In genomic region chr18:23684515-23685197, GRCh38 we compare ENCODE assay signal across 1 cellular context.
TF ChIP-seq lines count a peak whose summit lies in the region.

No MANE protein-coding gene starts in this region.

TF ChIP-seq in HEK293, 187 proteins besides CTCF, POLR2A, EP300 and RAD21 (continued from another document and continues in another):
- TF ChIP-seq AEBP2 (tag by site-specific recombination; IDR thresholded peaks at IDR 0.05; ENCODE audit: borderline replicate concordance), result peak; percentile 80; the same call in 1 of the 2 replicates
- no peak for TF ChIP-seq ZNF571 (tag by site-specific recombination; IDR thresholded peaks at IDR 0.05)
- no peak for TF ChIP-seq ZNF707 (tag by site-specific recombination; IDR thresholded peaks at IDR 0.05)
- peak; percentile 49; the same call in 1 of the 2 replicates for TF ChIP-seq TRIM28 (IDR thresholded peaks at IDR 0.05; ENCODE audit: borderline replicate concordance, low read length)
- TF ChIP-seq ZSCAN23 (tag by site-specific recombination; IDR thresholded peaks at IDR 0.05), result peak; percentile 53; the same call in 1 of the 2 replicates
- no peak for TF ChIP-seq ZNF645 (tag by site-specific recombination; IDR thresholded peaks at IDR 0.05)
- no peak for TF ChIP-seq ZNF202 (tag by site-specific recombination; IDR thresholded peaks at IDR 0.05; ENCODE audit: borderline replicate concordance)
- peak; percentile 69 for TF ChIP-seq ZNF341 (tag by site-specific recombination; IDR thresholded peaks at IDR 0.05; ENCODE audit: low read depth)
- TF ChIP-seq PRDM10 (tag by site-specific recombination; IDR thresholded peaks at IDR 0.05), result peak; percentile 33; the same call in 1 of the 2 replicates
- no peak for TF ChIP-seq ZNF670 (tag by site-specific recombination; IDR thresholded peaks at IDR 0.05; ENCODE audit: low read depth)
- TF ChIP-seq ZNF211 (tag by site-specific recombination; IDR thresholded peaks at IDR 0.05; ENCODE audit: low read depth), result no peak
- TF ChIP-seq SP3 (tag by site-specific recombination; IDR thresholded peaks at IDR 0.05), result peak; percentile 55
- no peak for TF ChIP-seq ZNF48 (tag by site-specific recombination; IDR thresholded peaks at IDR 0.05)
- no peak for TF ChIP-seq GLI4 (tag by site-specific recombination; IDR thresholded peaks at IDR 0.05)
- no peak for TF ChIP-seq ZNF837 (tag by site-specific recombination; IDR thresholded peaks at IDR 0.05)
- peak; percentile 72 for TF ChIP-seq ZNF24 (tag by site-specific recombination; IDR thresholded peaks at IDR 0.05)
- TF ChIP-seq ZFP41 (tag by site-specific recombination; IDR thresholded peaks at IDR 0.05; ENCODE audit: borderline replicate concordance), result no peak
- no peak for TF ChIP-seq ZNF514 (tag by site-specific recombination; IDR thresholded peaks at IDR 0.05)
- TF ChIP-seq ZIC2 (tag by site-specific recombination; IDR thresholded peaks at IDR 0.05), result peak; percentile 80
- TF ChIP-seq ZNF18 (tag by site-specific recombination; IDR thresholded peaks at IDR 0.05), result peak; percentile 81
- TF ChIP-seq WT1 (tag by site-specific recombination; IDR thresholded peaks at IDR 0.05), result peak; percentile 39; the same call in 1 of the 2 replicates
- TF ChIP-seq ZEB2 (tag by site-specific recombination; IDR thresholded peaks at IDR 0.05), result peak; percentile 86
- no peak for TF ChIP-seq SALL2 (tag by site-specific recombination; IDR thresholded peaks at IDR 0.05; ENCODE audit: borderline replicate concordance)
- TF ChIP-seq ZBTB11 (tag by site-specific recombination; conservative IDR thresholded peaks at IDR 0.05; ENCODE audit: low read depth), result no peak
- TF ChIP-seq ZNF175 (tag by site-specific recombination; IDR thresholded peaks at IDR 0.05), result no peak
- no peak for TF ChIP-seq ZNF473 (tag by site-specific recombination; IDR thresholded peaks at IDR 0.05)
- no peak for TF ChIP-seq ELK4 (IDR thresholded peaks at IDR 0.05; ENCODE audit: borderline replicate concordance, low read depth, low read length)
- no peak for TF ChIP-seq ZNF560 (tag by site-specific recombination; IDR thresholded peaks at IDR 0.05; ENCODE audit: borderline replicate concordance)
- TF ChIP-seq ZSCAN4 (tag by site-specific recombination; IDR thresholded peaks at IDR 0.05), result peak; percentile 47
- peak; percentile 52 for TF ChIP-seq ZNF121 (tag by site-specific recombination; IDR thresholded peaks at IDR 0.05)
- peak; percentile 18; the same call in 1 of the 2 replicates for TF ChIP-seq ZNF239 (tag by site-specific recombination; IDR thresholded peaks at IDR 0.05)
- TF ChIP-seq YY2 (tag by site-specific recombination; IDR thresholded peaks at IDR 0.05), result 0 out of 2 replicates have a peak, but pooled peaks have one; percentile 27
- no peak for TF ChIP-seq ZNF26 (tag by site-specific recombination; IDR thresholded peaks at IDR 0.05)
- TF ChIP-seq ZNF302 (tag by site-specific recombination; IDR thresholded peaks at IDR 0.05; ENCODE audit: low read depth), result peak; percentile 24; the same call in 1 of the 2 replicates
- peak; percentile 45; the same call in 1 of the 2 replicates for TF ChIP-seq ZBTB21 (tag by site-specific recombination; IDR thresholded peaks at IDR 0.05)
- TF ChIP-seq ZBTB44 (tag by site-specific recombination; IDR thresholded peaks at IDR 0.05), result 0 out of 2 replicates have a peak, but pooled peaks have one; percentile 69
- 0 out of 2 replicates have a peak, but pooled peaks have one; percentile 44 for TF ChIP-seq ZNF391 (tag by site-specific recombination; IDR thresholded peaks at IDR 0.05; ENCODE audit: borderline replicate concordance, low read depth)
- no peak for TF ChIP-seq ZNF223 (tag by site-specific recombination; IDR thresholded peaks at IDR 0.05)
- peak; percentile 92 for TF ChIP-seq ZNF174 (tag by site-specific recombination; IDR thresholded peaks at IDR 0.05)
- TF ChIP-seq ZNF280C (tag by site-specific recombination; IDR thresholded peaks at IDR 0.05), result no peak
- TF ChIP-seq ZSCAN16 (tag by site-specific recombination; IDR thresholded peaks at IDR 0.05), result no peak
